12 cellular contexts compared by ENCODE assay signal in genomic region chr14:34018125-34018524, GRCh38.
DNase-seq lines count a peak whose midpoint lies in the region; ATAC-seq, FAIRE-seq and TF ChIP-seq lines count a peak whose summit lies in the region.
"Had no signal": no experiment of that assay in that cellular context is flagged by ENCODE, and none has a peak within 500 bp of the region (broad histone marks: within the 10 kb centered on the region; RNA-seq: fewer than 3 reads in every experiment).

No MANE protein-coding gene starts in this region.

- H3K27ac Mint-ChIP-seq in CD4-positive, alpha-beta memory T cell: peak overlapping the region; percentile 51 to 98 (median 94)
- peak overlapping the region; percentile 95 for H3K27ac Mint-ChIP-seq in activated T-helper 17 cell treated with anti-CD3 and anti-CD28 coated beads, Interleukin-2, amount 50 U/mL, for 72 hours
- H3K27ac Mint-ChIP-seq in naive thymus-derived CD4-positive, alpha-beta T cell: peak overlapping the region in 8 of 9 donors; percentile 3 to 98 (median 95)

- H3K4me3 Mint-ChIP-seq in CD4-positive, alpha-beta memory T cell: peak overlapping the region; percentile 79 to 99 (median 90)
- peak overlapping the region; percentile 93 for H3K4me3 Mint-ChIP-seq in activated T-helper 17 cell treated with anti-CD3 and anti-CD28 coated beads, Interleukin-2, amount 50 U/mL, for 72 hours
- H3K4me3 Mint-ChIP-seq in naive thymus-derived CD4-positive, alpha-beta T cell: peak overlapping the region; percentile 69 to 94 (median 84)

- peak in 2 of 5 donors; percentile 21 to 35 for DNase-seq in CD4-positive, alpha-beta memory T cell
- DNase-seq in naive thymus-derived CD4-positive, alpha-beta T cell: peak in 3 of 9 donors; percentile 4 to 14 (median 10)
- DNase-seq in posterior cingulate gyrus (no peak), GM03348 (ENCODE audit: low spot score) (no peak), pancreas (no peak)
- no peak for DNase-seq in activated effector memory CD4-positive, alpha-beta T cell treated with anti-CD3 and anti-CD28 coated beads, Interleukin-2, amount 50 U/mL, for 16 hours
- DNase-seq: activated CD4-positive, CD25-positive, alpha-beta regulatory T cell; occipital lobe had no signal

- H3K27ac ChIP-seq in CD4-positive, alpha-beta memory T cell (ENCODE audit: low read depth, low read length): peak overlapping the region; percentile 46
- peak overlapping the region; percentile 47 for H3K27ac ChIP-seq in naive thymus-derived CD4-positive, alpha-beta T cell (ENCODE audit: low read depth, low read length)
- H3K27ac ChIP-seq in pancreas: no peak overlapping the region
- H3K27ac ChIP-seq: cardiac muscle cell, hepatocyte had no signal

- H3K4me3 ChIP-seq in CD4-positive, alpha-beta memory T cell (ENCODE audit: low read length in 2 of 2): peak overlapping the region in 1 of 2 donors; percentile 34
- H3K4me3 ChIP-seq in naive thymus-derived CD4-positive, alpha-beta T cell (ENCODE audit: low read length): peak overlapping the region; percentile 45
- H3K4me3 ChIP-seq in pancreas: no peak overlapping the region
- H3K4me3 ChIP-seq: cardiac muscle cell, hepatocyte had no signal

- no peaks in the 10 kb centered on the region for H3K27me3 Mint-ChIP-seq in CD4-positive, alpha-beta memory T cell
- no peaks in the 10 kb centered on the region for H3K27me3 Mint-ChIP-seq in activated T-helper 17 cell treated with anti-CD3 and anti-CD28 coated beads, Interleukin-2, amount 50 U/mL, for 72 hours
- peaks cover 0 to 8% (median 0%) of the 10 kb centered on the region in 5 donors for H3K27me3 Mint-ChIP-seq in naive thymus-derived CD4-positive, alpha-beta T cell

- FAIRE-seq in pancreas (lab: Jason Lieb, UNC): no peak

- CTCF ChIA-PET in CD4-positive, alpha-beta memory T cell (lab: Charles Lee; ENCODE audit: partially characterized antibody): interaction anchor here (2.1 kb wide), 1 partner anchor 15 kb away, joined by 9 read pairs; no protein-coding TSS in a partner anchor
- CTCF ChIA-PET in naive thymus-derived CD4-positive, alpha-beta T cell (lab: Charles Lee): no interaction called here

- POLR2A ChIA-PET in CD4-positive, alpha-beta memory T cell (lab: Charles Lee; ENCODE audit: partially characterized antibody): interaction anchor here (0.5 to 1.5 kb wide), 3 partner anchors 21 to 117 kb away, joined by 3 to 13 read pairs (median 4); no protein-coding TSS in a partner anchor
- POLR2A ChIA-PET in naive thymus-derived CD4-positive, alpha-beta T cell (lab: Charles Lee): no interaction called here

- H3K9me3 Mint-ChIP-seq in CD4-positive, alpha-beta memory T cell: peaks cover 0 to 1% (median 0%) of the 10 kb centered on the region in 8 donors
- no peaks in the 10 kb centered on the region for H3K9me3 Mint-ChIP-seq in activated T-helper 17 cell treated with anti-CD3 and anti-CD28 coated beads, Interleukin-2, amount 50 U/mL, for 72 hours
- H3K9me3 Mint-ChIP-seq in naive thymus-derived CD4-positive, alpha-beta T cell: no peaks in the 10 kb centered on the region

- H3K36me3 Mint-ChIP-seq in CD4-positive, alpha-beta memory T cell: no peaks in the 10 kb centered on the region
- H3K36me3 Mint-ChIP-seq in activated T-helper 17 cell treated with anti-CD3 and anti-CD28 coated beads, Interleukin-2, amount 50 U/mL, for 72 hours (ENCODE audit: low read depth): peaks cover 6% of the 10 kb centered on the region
- peaks cover 0 to 17% (median 0%) of the 10 kb centered on the region in 5 donors for H3K36me3 Mint-ChIP-seq in naive thymus-derived CD4-positive, alpha-beta T cell

- H3K27me3 ChIP-seq in CD4-positive, alpha-beta memory T cell (ENCODE audit: insufficient read depth, low read length): no peaks in the 10 kb centered on the region
- no peaks in the 10 kb centered on the region for H3K27me3 ChIP-seq in naive thymus-derived CD4-positive, alpha-beta T cell (ENCODE audit: control insufficient read depth in 2 of 2, insufficient read depth in 2 of 2, low read length in 2 of 2)
- H3K27me3 ChIP-seq in pancreas: no peaks in the 10 kb centered on the region
- H3K27me3 ChIP-seq: cardiac muscle cell, hepatocyte had no signal

- H3K36me3 ChIP-seq in CD4-positive, alpha-beta memory T cell (ENCODE audit: insufficient read depth, low read length): no peaks in the 10 kb centered on the region
- no peaks in the 10 kb centered on the region for H3K36me3 ChIP-seq in naive thymus-derived CD4-positive, alpha-beta T cell (ENCODE audit: control insufficient read depth in 2 of 3, insufficient read depth in 3 of 3, low read length in 3 of 3)
- no peaks in the 10 kb centered on the region for H3K36me3 ChIP-seq in pancreas
- H3K36me3 ChIP-seq: cardiac muscle cell had no signal

- 71 to 77% methylated on average over 5 of the region's 5 CpGs for WGBS in pancreas, 2 donors

- TF ChIP-seq CTCF in pancreas (IDR thresholded peaks at IDR 0.05): no peak

- H3K4me1 ChIP-seq in CD4-positive, alpha-beta memory T cell (ENCODE audit: insufficient read depth, low read length): peaks cover 13% of the 10 kb centered on the region
- H3K4me1 ChIP-seq in naive thymus-derived CD4-positive, alpha-beta T cell (ENCODE audit: control insufficient read depth in 2 of 2, insufficient read depth in 2 of 2, low read length in 2 of 2): no peaks in the 10 kb centered on the region
- H3K4me1 ChIP-seq in pancreas: peaks cover 0 to under 1% (median 0%) of the 10 kb centered on the region in 3 donors

- intact Hi-C loops in CD4-positive, alpha-beta memory T cell (cut with micrococcal nuclease): no loop called here
- intact Hi-C loops in naive thymus-derived CD4-positive, alpha-beta T cell (cut with micrococcal nuclease): loop anchor here in 1 of 2 donors (1.0 to 2.0 kb wide), 4 partner anchors 25 to 81 kb away; partner anchors contain the start of gene EGLN3
- intact Hi-C loops in posterior cingulate gyrus (cut with DNase I) (no loop called here), pancreas (cut with DNase I) (no loop called here)

- peak; percentile 25 for ATAC-seq in GM21737 (IDR thresholded peaks at IDR 0.05; ENCODE audit: unreplicated experiment)
- ATAC-seq in activated T-helper 17 cell treated with anti-CD3 and anti-CD28 coated beads, Interleukin-2, amount 50 U/mL, for 72 hours (replicated peaks): peak; percentile 84
- ATAC-seq in naive thymus-derived CD4-positive, alpha-beta T cell: no peak
- ATAC-seq in pancreas: no peak

- peaks cover 5 to 42% (median 12%) of the 10 kb centered on the region in 4 donors for H3K4me1 Mint-ChIP-seq in CD4-positive, alpha-beta memory T cell
- peaks cover 15% of the 10 kb centered on the region for H3K4me1 Mint-ChIP-seq in activated T-helper 17 cell treated with anti-CD3 and anti-CD28 coated beads, Interleukin-2, amount 50 U/mL, for 72 hours
- peaks cover 6 to 46% (median 17%) of the 10 kb centered on the region in 7 donors for H3K4me1 Mint-ChIP-seq in naive thymus-derived CD4-positive, alpha-beta T cell

- H3K9me3 ChIP-seq in CD4-positive, alpha-beta memory T cell (ENCODE audit: control insufficient read depth in 1 of 2, low read length in 2 of 2): no peaks in the 10 kb centered on the region
- no peaks in the 10 kb centered on the region for H3K9me3 ChIP-seq in naive thymus-derived CD4-positive, alpha-beta T cell (ENCODE audit: control insufficient read depth in 2 of 3, low read length in 3 of 3)
- H3K9me3 ChIP-seq in pancreas: no peaks in the 10 kb centered on the region

Comparison
In these comparisons a context has a peak if more than half of its experiments do, and no peak if none do; other contexts are left out.
1. H3K27ac ChIP-seq: peak in CD4-positive, alpha-beta memory T cell (single experiment) and naive thymus-derived CD4-positive, alpha-beta T cell (single experiment); none in pancreas (0 of 4).
2. ATAC-seq: peak in GM21737 (single experiment) and activated T-helper 17 cell treated with anti-CD3 and anti-CD28 coated beads, Interleukin-2, amount 50 U/mL, for 72 hours (single experiment); none in naive thymus-derived CD4-positive, alpha-beta T cell (single experiment) and pancreas (0 of 4).
3. Peak in every context shown above with its lines, with median percentiles within 50 percentile points of each other: H3K27ac Mint-ChIP-seq and H3K4me3 Mint-ChIP-seq.